ENCODE assay signal across 1 cellular context in the genomic region with DNA sequence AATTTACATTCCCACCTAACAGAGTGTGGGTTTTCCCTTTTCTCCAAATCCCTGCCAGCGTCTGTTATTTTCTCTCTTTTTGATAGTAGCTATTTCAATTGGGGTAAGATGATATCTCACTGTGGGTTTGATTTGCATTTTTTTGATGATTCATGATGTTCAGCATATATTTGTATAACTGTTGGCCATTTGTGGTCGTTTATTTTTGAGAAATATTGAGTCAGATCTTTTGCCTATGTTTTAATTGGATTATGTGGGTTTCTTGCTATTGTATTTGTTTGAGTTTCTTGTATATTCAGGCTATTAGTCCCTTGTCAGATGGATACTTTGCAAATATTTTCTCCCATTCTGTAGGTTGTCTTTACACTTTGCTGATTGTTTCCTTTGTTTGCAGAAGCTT.
TF ChIP-seq lines count a peak whose summit lies in the region.

No MANE protein-coding gene starts in this region.

TF ChIP-seq in SK-N-SH treated with all-trans-retinoic acid at 6 μM for 48 hours, 23 proteins besides CTCF, POLR2A, EP300 and RAD21 (continued from another document):
- TF ChIP-seq, protein P1, sequence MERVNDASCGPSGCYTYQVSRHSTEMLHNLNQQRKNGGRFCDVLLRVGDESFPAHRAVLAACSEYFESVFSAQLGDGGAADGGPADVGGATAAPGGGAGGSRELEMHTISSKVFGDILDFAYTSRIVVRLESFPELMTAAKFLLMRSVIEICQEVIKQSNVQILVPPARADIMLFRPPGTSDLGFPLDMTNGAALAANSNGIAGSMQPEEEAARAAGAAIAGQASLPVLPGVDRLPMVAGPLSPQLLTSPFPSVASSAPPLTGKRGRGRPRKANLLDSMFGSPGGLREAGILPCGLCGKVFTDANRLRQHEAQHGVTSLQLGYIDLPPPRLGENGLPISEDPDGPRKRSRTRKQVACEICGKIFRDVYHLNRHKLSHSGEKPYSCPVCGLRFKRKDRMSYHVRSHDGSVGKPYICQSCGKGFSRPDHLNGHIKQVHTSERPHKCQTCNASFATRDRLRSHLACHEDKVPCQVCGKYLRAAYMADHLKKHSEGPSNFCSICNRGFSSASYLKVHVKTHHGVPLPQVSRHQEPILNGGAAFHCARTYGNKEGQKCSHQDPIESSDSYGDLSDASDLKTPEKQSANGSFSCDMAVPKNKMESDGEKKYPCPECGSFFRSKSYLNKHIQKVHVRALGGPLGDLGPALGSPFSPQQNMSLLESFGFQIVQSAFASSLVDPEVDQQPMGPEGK (CRISPR knock-in tag; IDR thresholded peaks at IDR 0.05; ENCODE audit: borderline replicate concordance), result 0 out of 2 replicates have a peak, but pooled peaks have one; percentile 16
